10 cellular contexts compared by ENCODE assay signal in genomic region chr18:44803019-44803650, GRCh38.
DNase-seq lines count a peak whose midpoint lies in the region; ATAC-seq and TF ChIP-seq lines count a peak whose summit lies in the region.
"Had no signal": no experiment of that assay in that cellular context is flagged by ENCODE, and none has a peak within 500 bp of the region (broad histone marks: within the 10 kb centered on the region; RNA-seq: fewer than 3 reads in every experiment).

No MANE protein-coding gene starts in this region.

- H3K27ac ChIP-seq in AG04450 (ENCODE audit: low read depth, low read length) (no peak overlapping the region), duodenal mucosa (ENCODE audit: low read depth, low read length) (peak overlapping the region; percentile 40), mucosa of rectum (ENCODE audit: low read depth in 2 of 2, low read length in 2 of 2) (peak overlapping the region; percentile 80 to 84)
- H3K27ac ChIP-seq in CD4-positive, alpha-beta T cell (ENCODE audit: low read depth, low read length) = no peak overlapping the region

- no peak overlapping the region for H3K4me3 Mint-ChIP-seq in CD4-positive, alpha-beta T cell
- H3K4me3 Mint-ChIP-seq: CD8-positive, alpha-beta T cell; H9 had no signal

- no peaks in the 10 kb centered on the region for H3K4me1 Mint-ChIP-seq in CD4-positive, alpha-beta T cell (ENCODE audit: low read depth)

- POLR2A ChIA-PET in AG04450 (lab: Yijun Ruan, JAX) = no interaction called here
- POLR2A ChIA-PET in CD4-positive, alpha-beta T cell (lab: Charles Lee) = no interaction called here

- no peaks in the 10 kb centered on the region for H3K36me3 Mint-ChIP-seq in CD4-positive, alpha-beta T cell (ENCODE audit: low read depth)
- H3K36me3 Mint-ChIP-seq: CD8-positive, alpha-beta T cell had no signal

- no peak overlapping the region for H3K4me3 ChIP-seq in AG04450 (ENCODE audit: low read depth, low read length)
- no peak overlapping the region for H3K4me3 ChIP-seq in duodenal mucosa (ENCODE audit: low read depth in 1 of 2, low read length in 2 of 2)
- H3K4me3 ChIP-seq in mucosa of rectum (ENCODE audit: low read length in 2 of 2) = peak overlapping the region in 1 of 2 donors; percentile 2

- intact Hi-C loops in CD4-positive, alpha-beta T cell (cut with DNase I, micrococcal nuclease) = loop anchor here in 1 of 2 experiments (10.0 kb wide), 1 partner anchor 62 kb away; no protein-coding TSS in a partner anchor

- H3K4me1 ChIP-seq in duodenal mucosa (ENCODE audit: control insufficient read depth in 1 of 2, insufficient read depth in 2 of 2, low read length in 2 of 2) (peaks cover 13 to 27% of the 10 kb centered on the region in 2 donors), mucosa of rectum (ENCODE audit: control insufficient read depth in 2 of 2, insufficient read depth in 2 of 2, low read length in 2 of 2) (peaks cover 23 to 25% of the 10 kb centered on the region in 2 donors)

- H3K36me3 ChIP-seq in duodenal mucosa (ENCODE audit: control insufficient read depth in 1 of 2, insufficient read depth in 2 of 2, low read length in 2 of 2) (no peaks in the 10 kb centered on the region), mucosa of rectum (ENCODE audit: control insufficient read depth in 2 of 2, insufficient read depth in 2 of 2, low read length in 2 of 2) (no peaks in the 10 kb centered on the region)

- H3K27me3 ChIP-seq in AG04450 (ENCODE audit: control insufficient read depth, insufficient read depth, low read length) (peaks cover 2% of the 10 kb centered on the region), duodenal mucosa (ENCODE audit: control insufficient read depth in 1 of 2, insufficient read depth in 2 of 2, low read length in 2 of 2) (no peaks in the 10 kb centered on the region), mucosa of rectum (ENCODE audit: control insufficient read depth in 2 of 2, insufficient read depth in 2 of 2, low read length in 2 of 2) (no peaks in the 10 kb centered on the region)
- H3K27me3 ChIP-seq in CD4-positive, alpha-beta T cell (ENCODE audit: control insufficient read depth, insufficient read depth, low read length) = no peaks in the 10 kb centered on the region

- ATAC-seq in HG03565 (IDR thresholded peaks at IDR 0.05; ENCODE audit: unreplicated experiment) = peak; percentile 31
- no peak for ATAC-seq in HG02973 (IDR thresholded peaks at IDR 0.05; ENCODE audit: unreplicated experiment)
- no peak for ATAC-seq in CD4-positive, alpha-beta T cell (ENCODE audit: poor library complexity)
- no peak for ATAC-seq in GM18858 (IDR thresholded peaks at IDR 0.05; ENCODE audit: unreplicated experiment)
- ATAC-seq in HG03097 (IDR thresholded peaks at IDR 0.05; ENCODE audit: low FRiP score, unreplicated experiment) = no peak
- ATAC-seq: CD8-positive, alpha-beta T cell had no signal

- peak; percentile 4 for DNase-seq in AG04450 (ENCODE audit: low read depth, low spot score)
- no peak for DNase-seq in CD4-positive, alpha-beta T cell
- DNase-seq: CD8-positive, alpha-beta T cell; H9 had no signal

- H3K9me3 ChIP-seq in AG04450 (ENCODE audit: control insufficient read depth, insufficient read depth, low read length) (no peaks in the 10 kb centered on the region), duodenal mucosa (ENCODE audit: control insufficient read depth in 1 of 2, low read length in 2 of 2) (no peaks in the 10 kb centered on the region), mucosa of rectum (ENCODE audit: control insufficient read depth in 2 of 2, low read length in 2 of 2) (no peaks in the 10 kb centered on the region)
- no peaks in the 10 kb centered on the region for H3K9me3 ChIP-seq in CD4-positive, alpha-beta T cell (ENCODE audit: control insufficient read depth, low read length)

- H3K9me3 Mint-ChIP-seq in CD4-positive, alpha-beta T cell = peaks cover 4% of the 10 kb centered on the region
- H3K9me3 Mint-ChIP-seq: CD8-positive, alpha-beta T cell had no signal

- H3K27ac Mint-ChIP-seq in CD4-positive, alpha-beta T cell = no peak overlapping the region
- H3K27ac Mint-ChIP-seq: CD8-positive, alpha-beta T cell; H9 had no signal

- TF ChIP-seq CTCF in AG04450 (IDR thresholded peaks at IDR 0.05; ENCODE audit: low read depth, low read length) = no peak
- TF ChIP-seq CTCF in CD4-positive, alpha-beta T cell (IDR thresholded peaks at IDR 0.05) = no peak

- H3K27me3 Mint-ChIP-seq in CD4-positive, alpha-beta T cell = no peaks in the 10 kb centered on the region

- CTCF ChIA-PET in AG04450 (lab: Charles Lee) = no interaction called here
- CTCF ChIA-PET in CD4-positive, alpha-beta T cell (lab: Charles Lee) = no interaction called here

- H3K9ac ChIP-seq in duodenal mucosa (ENCODE audit: low read depth in 1 of 2, low read length in 2 of 2) (no peak overlapping the region), mucosa of rectum (ENCODE audit: low read depth in 1 of 2, low read length in 2 of 2) (peak overlapping the region in 1 of 2 donors; percentile 34)

Comparison
In these comparisons a context has a peak if more than half of its experiments do, and no peak if none do; other contexts are left out.
1. H3K27ac ChIP-seq: peak in duodenal mucosa (single experiment) and mucosa of rectum (2 of 2); none in AG04450 (single experiment) and CD4-positive, alpha-beta T cell (single experiment).